In genomic region chr9:93951655-93952118, GRCh38 we compare ENCODE assay signal across 10 cellular contexts. TPM values are rescaled to one million over a fixed set of nuclear protein-coding genes. Genes with fewer than 3 reads are reported as not detected.
DNase-seq lines count a peak whose midpoint lies in the region; ATAC-seq and TF ChIP-seq lines count a peak whose summit lies in the region.
"Had no signal": no experiment of that assay in that cellular context is flagged by ENCODE, and none has a peak within 500 bp of the region (broad histone marks: within the 10 kb centered on the region; RNA-seq: fewer than 3 reads in every experiment).

No MANE protein-coding gene starts in this region.

- TF ChIP-seq CTCF in brain (conservative IDR thresholded peaks at IDR 0.05) (no peak), tibial artery (IDR thresholded peaks at IDR 0.05) (no peak)

- DNase-seq in activated CD8-positive, alpha-beta memory T cell treated with anti-CD3 and anti-CD28 coated beads for 24 hours: peak; percentile 62
- no peak for DNase-seq in activated CD8-positive, alpha-beta memory T cell treated with anti-CD3 and anti-CD28 coated beads, Interleukin-2, amount 50 U/mL, for 4 hours
- no peak for DNase-seq in naive B cell
- no peak for DNase-seq in tibial artery
- no peak for DNase-seq in SJCRH30
- DNase-seq in foreskin melanocyte: no peak
- DNase-seq: NCI-H524 treated with DMSO at 0.1 percent for 48 hours had no signal

- intact Hi-C loops in tibial artery (cut with DNase I; ENCODE audit: low total_unique reads): no loop called here

- H3K36me3 Mint-ChIP-seq in brain: no peaks in the 10 kb centered on the region
- peaks cover 0 to 17% of the 10 kb centered on the region in 2 donors for H3K36me3 Mint-ChIP-seq in naive B cell

- H3K27ac ChIP-seq in tibial artery (no peak overlapping the region), SJCRH30 (no peak overlapping the region)

- H3K4me1 Mint-ChIP-seq in brain (peaks cover 42% of the 10 kb centered on the region), naive B cell (peaks cover 46 to 57% (median 50%) of the 10 kb centered on the region in 3 donors)

- H3K9me3 ChIP-seq in tibial artery (no peaks in the 10 kb centered on the region), SJCRH30 (replicated peaks) (no peaks in the 10 kb centered on the region)

- H3K27me3 ChIP-seq in tibial artery: peaks cover 0 to 98% of the 10 kb centered on the region in 2 donors
- no peaks in the 10 kb centered on the region for H3K27me3 ChIP-seq in SJCRH30

- no peaks in the 10 kb centered on the region for H3K36me3 ChIP-seq in tibial artery
- no peaks in the 10 kb centered on the region for H3K36me3 ChIP-seq in SJCRH30

- H3K27me3 Mint-ChIP-seq in brain (peaks cover 95% of the 10 kb centered on the region), naive B cell (peaks cover 53 to 89% (median 86%) of the 10 kb centered on the region in 3 donors)

- peaks cover 0 to 71% (median 53%) of the 10 kb centered on the region in 4 donors for H3K4me1 ChIP-seq in tibial artery
- no peaks in the 10 kb centered on the region for H3K4me1 ChIP-seq in SJCRH30

- peak overlapping the region; percentile 45 to 61 for H3K4me3 ChIP-seq in tibial artery
- H3K4me3 ChIP-seq in SJCRH30: no peak overlapping the region

- H3K4me3 Mint-ChIP-seq in brain: peak overlapping the region in 3 of 5 experiments; percentile 45 to 79 (median 51)
- peak overlapping the region; percentile 66 to 83 (median 80) for H3K4me3 Mint-ChIP-seq in naive B cell

- H3K9me3 Mint-ChIP-seq in brain (peaks cover 7 to 17% (median 13%) of the 10 kb centered on the region in 5 experiments), naive B cell (peaks cover 1 to 10% (median 5%) of the 10 kb centered on the region in 7 donors)

- ATAC-seq in naive B cell (ENCODE audit: low read depth in 2 of 2) (no peak), HG02870 (IDR thresholded peaks at IDR 0.05; ENCODE audit: unreplicated experiment) (no peak)

- H3K27ac Mint-ChIP-seq in brain: no peak overlapping the region
- H3K27ac Mint-ChIP-seq in naive B cell: peak overlapping the region in 1 of 6 donors; percentile 32

RNA-seq across cellular contexts. Expression of gene BARX1, which starts 3.5 kb away (rescaled TPM):
- polyA plus RNA-seq in brain (ENCODE audit: insufficient read depth, low read depth, low replicate concordance): 47.4 TPM
- polyA plus RNA-seq in naive B cell (ENCODE audit: low read depth in 6 of 6): not detected
- total RNA-seq in SJCRH30 (2014; rRNA removed; shearing (Covaris generic)): not detected in 2 replicates
- total RNA-seq: mononuclear cell had no signal

Comparison
In these comparisons a context has a peak if more than half of its experiments do, and no peak if none do; other contexts are left out.
1. RNA of gene BARX1, which starts 3.5 kb away (polyA plus RNA-seq): 47.4 TPM in brain (single experiment); not detected in naive B cell; every median in the first group is over 10 times any median in the second.